Comparison of ENCODE assay signal across 23 cellular contexts in genomic region chr9:31870276-31870675, GRCh38.
"Had no signal": no experiment of that assay in that cellular context is flagged by ENCODE, and none has a peak within 500 bp of the region (broad histone marks: within the 10 kb centered on the region; RNA-seq: fewer than 3 reads in every experiment).

No MANE protein-coding gene starts in this region.

- H3K27me3 ChIP-seq: suprapubic skin, testis, thyroid gland, tibial artery, tibial nerve, transverse colon, upper lobe of left lung, upper lobe of right lung, uterus, vagina had no signal

- H3K4me3 ChIP-seq: stomach, suprapubic skin, testis, thoracic aorta, thyroid gland, tibial artery, tibial nerve, transverse colon, upper lobe of left lung, upper lobe of right lung, uterus, vagina had no signal

- H3K27ac ChIP-seq: stomach, suprapubic skin, testis, thoracic aorta, thyroid gland, tibial artery, tibial nerve, transverse colon, upper lobe of left lung, upper lobe of right lung, uterus, vagina had no signal

- DNase-seq: stimulated activated CD4-positive, alpha-beta T cell treated with anti-CD3 and anti-CD28 coated beads, Interleukin-2, amount 100 ng/mL, for 48 hours; stimulated activated CD4-positive, alpha-beta T cell treated with anti-CD3 and anti-CD28 coated beads, Interleukin-4, amount 100 ng/mL, for 1 hour; stimulated activated CD4-positive, alpha-beta T cell treated with anti-CD3 and anti-CD28 coated beads, Interleukin-4, amount 100 ng/mL, for 24 hours; stimulated activated CD4-positive, alpha-beta T cell treated with anti-CD3 and anti-CD28 coated beads, Interleukin-4, amount 100 ng/mL, for 4 hours; stimulated activated CD8-positive, alpha-beta memory T cell treated with anti-CD3 and anti-CD28 coated beads, Interleukin-4, amount 100 ng/mL, for 48 hours; stimulated activated naive B cell treated with anti-CD40 and anti-IgM and Interleukin-4, amounts not matched to agents 10 μg/mL and 1 μg/mL and 100 μg/mL, for 72 hours; stimulated activated naive CD4-positive, alpha-beta T cell; stimulated activated naive CD4-positive, alpha-beta T cell treated with Interleukin-2 at 50 U/mL for 16 hours; stimulated activated naive CD8-positive, alpha-beta T cell treated with anti-CD3 and anti-CD28 coated beads, Interleukin-15, amount 100 ng/mL, for 72 hours; stimulated activated naive CD8-positive, alpha-beta T cell treated with anti-CD3 and anti-CD28 coated beads, Interleukin-15, Interleukin-2, amounts not matched to agents 100 U/mL and 50 U/mL, for 24 hours; stomach; substantia nigra; testis; thyroid gland; tibial artery; transverse colon; upper lobe of left lung; upper lobe of right lung; uterus had no signal

- H3K36me3 ChIP-seq: stomach, suprapubic skin, thoracic aorta, thyroid gland, tibial artery, tibial nerve, transverse colon, upper lobe of left lung, upper lobe of right lung, uterus, vagina had no signal

- H3K9me3 ChIP-seq: testis, thoracic aorta, thyroid gland, transverse colon, upper lobe of left lung, upper lobe of right lung, uterus, vagina had no signal
